Comparison of ENCODE assay signal across 17 cellular contexts in the genomic region with DNA sequence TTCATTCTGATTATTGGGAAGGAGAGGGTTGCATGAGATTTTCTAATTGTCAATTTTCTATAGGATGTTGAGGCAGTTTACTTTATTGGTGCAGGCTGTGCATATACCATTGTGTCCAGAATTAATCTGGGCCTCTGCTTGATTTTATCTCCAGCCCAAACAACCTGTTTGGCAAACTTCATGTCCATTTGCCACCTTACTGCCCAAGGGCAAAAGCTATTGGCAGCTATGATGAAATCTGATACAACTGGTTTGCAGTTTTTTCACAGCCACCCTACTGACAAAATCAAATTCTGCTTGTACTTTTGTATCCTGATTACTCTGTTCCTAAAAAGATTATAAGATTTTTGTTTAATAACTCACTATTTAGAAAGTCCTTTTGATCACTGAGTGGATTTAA.
A peak's percentile ranks its signal among the peaks of the same experiment; 100 is the strongest.
DNase-seq lines count a peak whose midpoint lies in the region; ATAC-seq and TF ChIP-seq lines count a peak whose summit lies in the region.
"Had no signal": no experiment of that assay in that cellular context is flagged by ENCODE, and none has a peak within 500 bp of the region (broad histone marks: within the 10 kb centered on the region; RNA-seq: fewer than 3 reads in every experiment).

No MANE protein-coding gene starts in this region.

- intact Hi-C loops in posterior vena cava (cut with DNase I) (no loop called here), head of caudate nucleus (cut with DNase I) (no loop called here), left colon (cut with DNase I, micrococcal nuclease) (no loop called here)

- no peak for ATAC-seq in left colon

- no peak for TF ChIP-seq CTCF in VCaP (conservative IDR thresholded peaks at IDR 0.05)

- peak; percentile 25 for DNase-seq in NCI-H2196 (lab: John Stamatoyannopoulos, UW; ENCODE audit: unreplicated experiment)
- no peak for DNase-seq in NCI-H2196 treated with DMSO at 0.1 percent for 48 hours (lab: John Stamatoyannopoulos, UW; ENCODE audit: unreplicated experiment)
- peak; percentile 5 for DNase-seq in DMS53 treated with DMSO at 0.1 percent for 48 hours (lab: John Stamatoyannopoulos, UW; ENCODE audit: unreplicated experiment)
- DNase-seq in NCI-H1105 treated with DMSO at 0.1 percent for 48 hours (lab: John Stamatoyannopoulos, UW): peak; percentile 32
- no peak for DNase-seq in posterior vena cava (ENCODE audit: low spot score)
- no peak for DNase-seq in head of caudate nucleus
- DNase-seq in left colon: no peak
- DNase-seq: ACHN; Calu3; CD4-positive, CD25-positive, alpha-beta regulatory T cell; H7; NCI-H1694; NCI-H2227 treated with DMSO at 0.1 percent for 48 hours; RPMI8226 had no signal

- H3K27ac ChIP-seq in VCaP: peak overlapping the region; percentile 85
- H3K27ac ChIP-seq: KMS-11, SJSA1 had no signal

Comparison
In these comparisons a context has a peak if more than half of its experiments do, and no peak if none do; other contexts are left out.
1. DNase-seq: peak in NCI-H2196 (single experiment), DMS53 treated with DMSO at 0.1 percent for 48 hours (single experiment) and NCI-H1105 treated with DMSO at 0.1 percent for 48 hours (single experiment); none in NCI-H2196 treated with DMSO at 0.1 percent for 48 hours (single experiment), posterior vena cava (single experiment), head of caudate nucleus (0 of 42) and left colon (0 of 2).